In genomic region chr17:1124238-1124699, GRCh38 we compare ENCODE assay signal across 28 cellular contexts. TPM values are rescaled to one million over a fixed set of nuclear protein-coding genes. Genes with fewer than 3 reads are reported as not detected.
DNase-seq lines count a peak whose midpoint lies in the region; ATAC-seq and TF ChIP-seq lines count a peak whose summit lies in the region.
"Had no signal": no experiment of that assay in that cellular context is flagged by ENCODE, and none has a peak within 500 bp of the region (broad histone marks: within the 10 kb centered on the region; RNA-seq: fewer than 3 reads in every experiment).

No MANE protein-coding gene starts in this region.

- peaks cover 6% of the 10 kb centered on the region for H3K36me3 ChIP-seq in left ventricle myocardium inferior
- H3K36me3 ChIP-seq in OCI-LY7 (ENCODE audit: insufficient read depth, low read length) = peaks cover 32% of the 10 kb centered on the region
- H3K36me3 ChIP-seq in thoracic aorta = no peaks in the 10 kb centered on the region
- H3K36me3 ChIP-seq in naive thymus-derived CD4-positive, alpha-beta T cell (ENCODE audit: control insufficient read depth in 2 of 3, insufficient read depth in 3 of 3, low read length in 3 of 3) = no peaks in the 10 kb centered on the region
- H3K36me3 ChIP-seq: pancreas had no signal

- DNase-seq in left ventricle myocardium inferior (no peak), cardiac septum (ENCODE audit: low spot score) (no peak), OCI-LY7 (ENCODE audit: low spot score) (no peak), thoracic aorta (ENCODE audit: low spot score) (no peak)
- DNase-seq in naive thymus-derived CD4-positive, alpha-beta T cell = no peak
- no peak for DNase-seq in activated CD4-positive, CD25-positive, alpha-beta regulatory T cell (lab: John Stamatoyannopoulos, UW)
- DNase-seq: ACHN; activated CD4-positive, alpha-beta T cell treated with anti-CD3 and anti-CD28 coated beads for 48 hours; activated CD8-positive, alpha-beta memory T cell treated with anti-CD3 and anti-CD28 coated beads for 24 hours; activated gamma-delta T cell; activated naive CD8-positive, alpha-beta T cell treated with anti-CD3 and anti-CD28 coated beads, Interleukin-2, amount 10 ng/mL, durations not matched to agents 7 days and 5 days; activated T-cell treated with anti-CD3 and anti-CD28 coated beads, Interleukin-2, amount 50 U/mL, for 1 hour; cerebellar nuclear complex; DND-41; Karpas-422; MV-4-11; NCI-H187 treated with DMSO at 0.1 percent for 48 hours; NCI-H226; NCI-H774; spleen; stimulated activated CD4-positive, alpha-beta T cell treated with anti-CD3 and anti-CD28 coated beads, Interleukin-2, amount 100 ng/mL, for 48 hours had no signal

- no peaks in the 10 kb centered on the region for H3K9me2 ChIP-seq in OCI-LY7 (ENCODE audit: insufficient read depth, low read length)

- peak overlapping the region in 2 of 10 donors; percentile 15 to 39 for H3K4me3 Mint-ChIP-seq in naive thymus-derived CD4-positive, alpha-beta T cell
- H3K4me3 Mint-ChIP-seq: activated naive CD8-positive, alpha-beta T cell treated with anti-CD3 and anti-CD28 coated beads, Interleukin-2, amount 10 ng/mL, durations not matched to agents 7 days and 5 days; GM23338 had no signal

- no peak for ATAC-seq in thoracic aorta (ENCODE audit: insufficient number of reproducible peaks, low FRiP score, low read depth)
- no peak for ATAC-seq in naive thymus-derived CD4-positive, alpha-beta T cell
- no peak for ATAC-seq in GM18873 (IDR thresholded peaks at IDR 0.05; ENCODE audit: low FRiP score, unreplicated experiment)
- ATAC-seq: SK-N-SH treated with all-trans-retinoic acid at 6 μM for 48 hours had no signal

- peaks cover 0 to 4% (median 0%) of the 10 kb centered on the region in 5 donors for H3K36me3 Mint-ChIP-seq in naive thymus-derived CD4-positive, alpha-beta T cell
- H3K36me3 Mint-ChIP-seq: activated naive CD8-positive, alpha-beta T cell treated with anti-CD3 and anti-CD28 coated beads, Interleukin-2, amount 10 ng/mL, durations not matched to agents 7 days and 5 days had no signal

- no peak overlapping the region for H2AFZ ChIP-seq in OCI-LY7 (ENCODE audit: low read length)
- H2AFZ ChIP-seq: GM23338 had no signal

- no peaks in the 10 kb centered on the region for H3K27me3 Mint-ChIP-seq in naive thymus-derived CD4-positive, alpha-beta T cell
- H3K27me3 Mint-ChIP-seq: activated naive CD8-positive, alpha-beta T cell treated with anti-CD3 and anti-CD28 coated beads, Interleukin-2, amount 10 ng/mL, durations not matched to agents 7 days and 5 days had no signal

- peaks cover 9% of the 10 kb centered on the region for H4K20me1 ChIP-seq in OCI-LY7 (ENCODE audit: insufficient read depth, low read length)

- H3K27me3 ChIP-seq in left ventricle myocardium inferior (ENCODE audit: low read depth) (no peaks in the 10 kb centered on the region), layer of hippocampus (ENCODE audit: control insufficient read depth, insufficient read depth, low read length) (no peaks in the 10 kb centered on the region), thoracic aorta (replicated peaks; ENCODE audit: insufficient read depth) (no peaks in the 10 kb centered on the region)
- H3K27me3 ChIP-seq in naive thymus-derived CD4-positive, alpha-beta T cell (ENCODE audit: control insufficient read depth in 2 of 2, insufficient read depth in 2 of 2, low read length in 2 of 2) = no peaks in the 10 kb centered on the region
- H3K27me3 ChIP-seq: left lung, pancreas, spleen had no signal

- H3K4me2 ChIP-seq in OCI-LY7 (ENCODE audit: low read length) = peak overlapping the region; percentile 41; the same call in 1 of the 2 replicates
- H3K4me2 ChIP-seq: GM23338 had no signal

- BruUV-seq in OCI-LY7 (replicated peaks; lab: Mats Ljungman, UMichigan) = no TSS peak

- H3K4me3 ChIP-seq in left ventricle myocardium inferior (no peak overlapping the region), OCI-LY7 (ENCODE audit: low read depth, low read length, poor library complexity, severe bottlenecking) (no peak overlapping the region), thoracic aorta (peak overlapping the region; percentile 3)
- H3K4me3 ChIP-seq in naive thymus-derived CD4-positive, alpha-beta T cell (ENCODE audit: low read length) = no peak overlapping the region
- H3K4me3 ChIP-seq: GM23338, left lung, pancreas, spleen had no signal

- H3K4me1 Mint-ChIP-seq in naive thymus-derived CD4-positive, alpha-beta T cell = peaks cover 0 to 11% (median 6%) of the 10 kb centered on the region in 7 donors

- intact Hi-C loops in left ventricle myocardium inferior (cut with micrococcal nuclease) = no loop called here
- intact Hi-C loops in cardiac septum (cut with DNase I) = loop anchor here (5.0 kb wide), 1 partner anchor 43 kb away; no protein-coding TSS in a partner anchor
- intact Hi-C loops in OCI-LY7 (cut with micrococcal nuclease; ENCODE audit: unreplicated experiment) = loop anchor here (1.0 to 5.0 kb wide), 3 partner anchors 43 to 133 kb away; no protein-coding TSS in a partner anchor
- intact Hi-C loops in naive thymus-derived CD4-positive, alpha-beta T cell (cut with micrococcal nuclease) = loop anchor here (5.0 kb wide), 3 partner anchors 78 to 208 kb away; no protein-coding TSS in a partner anchor

- peaks cover 0 to 10% (median 0%) of the 10 kb centered on the region in 11 donors for H3K9me3 Mint-ChIP-seq in naive thymus-derived CD4-positive, alpha-beta T cell
- H3K9me3 Mint-ChIP-seq: activated naive CD8-positive, alpha-beta T cell treated with anti-CD3 and anti-CD28 coated beads, Interleukin-2, amount 10 ng/mL, durations not matched to agents 7 days and 5 days had no signal

- H3K27ac ChIP-seq in left ventricle myocardium inferior (replicated peaks) = peak overlapping the region; percentile 80
- no peak overlapping the region for H3K27ac ChIP-seq in OCI-LY7 (ENCODE audit: low read depth, low read length, poor library complexity, severe bottlenecking)
- H3K27ac ChIP-seq in layer of hippocampus (ENCODE audit: low read depth, low read length) = peak overlapping the region; percentile 73
- H3K27ac ChIP-seq in thoracic aorta = no peak overlapping the region
- no peak overlapping the region for H3K27ac ChIP-seq in naive thymus-derived CD4-positive, alpha-beta T cell (ENCODE audit: low read depth, low read length)
- H3K27ac ChIP-seq: RWPE1 had no signal

- POLR2A ChIA-PET in OCI-LY7 (lab: Charles Lee) = interaction anchor here (0.6 kb wide), 1 partner anchor 38 kb away, joined by 3 read pairs; no protein-coding TSS in a partner anchor
- POLR2A ChIA-PET in naive thymus-derived CD4-positive, alpha-beta T cell (lab: Charles Lee) = interaction anchor here (0.5 kb wide), 1 partner anchor 876 kb away, joined by 3 read pairs; no protein-coding TSS in a partner anchor

- H3K9me3 ChIP-seq in left ventricle myocardium inferior (replicated peaks) (no peaks in the 10 kb centered on the region), OCI-LY7 (ENCODE audit: low read length) (no peaks in the 10 kb centered on the region), thoracic aorta (no peaks in the 10 kb centered on the region)
- no peaks in the 10 kb centered on the region for H3K9me3 ChIP-seq in naive thymus-derived CD4-positive, alpha-beta T cell (ENCODE audit: control insufficient read depth in 2 of 3, low read length in 3 of 3)
- H3K9me3 ChIP-seq: left lung, pancreas had no signal

- CTCF ChIA-PET in OCI-LY7 (lab: Charles Lee; ENCODE audit: unreplicated experiment) = no interaction called here
- CTCF ChIA-PET in naive thymus-derived CD4-positive, alpha-beta T cell (lab: Charles Lee) = interaction anchor here (0.6 to 5.9 kb wide), 3 partner anchors 45 to 75 kb away, joined by 3 to 74 read pairs (median 5); no protein-coding TSS in a partner anchor

- H3K4me1 ChIP-seq in left ventricle myocardium inferior (peaks cover 56% of the 10 kb centered on the region), OCI-LY7 (ENCODE audit: insufficient read depth, low read length, poor library complexity, severe bottlenecking) (peaks cover 24% of the 10 kb centered on the region), thoracic aorta (ENCODE audit: control insufficient read depth in 1 of 2, low read depth in 2 of 2) (peaks cover 8 to 45% of the 10 kb centered on the region in 2 donors)
- H3K4me1 ChIP-seq in naive thymus-derived CD4-positive, alpha-beta T cell (ENCODE audit: control insufficient read depth in 2 of 2, insufficient read depth in 2 of 2, low read length in 2 of 2) = peaks cover 5 to 8% of the 10 kb centered on the region in 2 donors

- TF ChIP-seq CTCF in left ventricle myocardium inferior (IDR thresholded peaks at IDR 0.05; ENCODE audit: borderline replicate concordance) (no peak), OCI-LY7 (conservative IDR thresholded peaks at IDR 0.05; ENCODE audit: low read length) (no peak), thoracic aorta (IDR thresholded peaks at IDR 0.05) (no peak)

- peak overlapping the region in 1 of 9 donors; percentile 38 for H3K27ac Mint-ChIP-seq in naive thymus-derived CD4-positive, alpha-beta T cell
- H3K27ac Mint-ChIP-seq: activated naive CD8-positive, alpha-beta T cell treated with anti-CD3 and anti-CD28 coated beads, Interleukin-2, amount 10 ng/mL, durations not matched to agents 7 days and 5 days; GM23338 had no signal

- peaks cover 10% of the 10 kb centered on the region for H3K79me2 ChIP-seq in OCI-LY7 (ENCODE audit: insufficient read depth, low read depth, low read length)

RNA-seq across cellular contexts. Expression of gene ABR, which starts 55.5 kb away (rescaled TPM):
- total RNA-seq in left ventricle myocardium inferior (170 TPM), cardiac septum (158 TPM), OCI-LY7 (2022) (181 and 199 TPM in 2 replicates), thoracic aorta (100 to 1,000 TPM; 159 to 200 TPM)
- 153 and 164 TPM in 2 replicates for total RNA-seq in OCI-LY7 (2014; rRNA removed; shearing (Covaris generic))
- 100 to 1,000 TPM in 4 of 5 experiments, 10 to 100 TPM in 1; 85.3 to 152 (median 140) TPM for total RNA-seq in naive thymus-derived CD4-positive, alpha-beta T cell
- 10 to 100 TPM; 13.1 to 24.4 TPM for polyA plus RNA-seq in naive thymus-derived CD4-positive, alpha-beta T cell

Comparison
In these comparisons a context has a peak if more than half of its experiments do, and no peak if none do; other contexts are left out.
1. H3K27ac ChIP-seq: peak in left ventricle myocardium inferior (single experiment) and layer of hippocampus (single experiment); none in OCI-LY7 (single experiment), thoracic aorta (0 of 2) and naive thymus-derived CD4-positive, alpha-beta T cell (single experiment).